In the genomic region with DNA sequence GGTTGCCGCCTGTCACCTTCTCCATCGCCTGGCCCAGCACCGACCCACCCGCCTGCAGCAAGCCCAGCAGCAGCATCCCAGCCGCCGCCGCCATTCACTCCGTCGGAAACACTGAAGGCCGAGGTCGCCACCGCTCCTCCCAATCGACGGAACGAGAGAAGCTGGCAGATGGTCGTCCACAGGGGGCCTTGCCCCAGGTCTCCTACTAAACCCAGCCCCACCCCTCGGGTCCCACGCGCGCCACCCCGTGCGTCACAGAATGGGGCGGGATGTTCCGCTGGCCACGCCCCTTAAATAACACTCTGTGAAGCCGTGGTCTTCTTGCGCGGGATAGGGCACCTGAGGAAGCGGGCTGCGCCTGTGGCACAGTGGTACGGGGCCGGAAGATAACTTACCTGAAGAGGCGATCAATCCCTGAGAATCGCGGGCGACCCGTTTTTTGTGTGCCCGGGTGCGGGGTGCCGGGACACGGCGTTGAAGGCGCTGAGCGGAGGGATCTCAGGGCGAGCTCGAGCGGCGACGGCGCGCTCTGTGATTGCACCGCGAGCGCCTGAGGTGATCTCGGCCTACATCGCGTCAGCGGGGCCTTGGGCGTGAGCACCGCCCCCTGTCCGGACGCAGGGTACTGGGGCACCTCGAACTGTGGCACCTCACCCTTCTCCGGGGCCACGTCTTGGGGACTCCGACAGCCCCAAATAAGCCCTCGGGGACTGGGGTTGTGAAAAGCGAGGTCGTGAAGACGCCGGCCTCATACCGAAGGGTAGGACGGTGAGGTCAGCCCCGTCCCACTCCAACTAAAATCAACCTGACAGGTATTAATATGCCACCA, we compare ENCODE assay signal across 8 cellular contexts. TPM values are rescaled to one million over a fixed set of nuclear protein-coding genes. Genes with fewer than 3 reads are reported as not detected.
A peak's percentile ranks its signal among the peaks of the same experiment; 100 is the strongest.
DNase-seq lines count a peak whose midpoint lies in the region; ATAC-seq, FAIRE-seq and TF ChIP-seq lines count a peak whose summit lies in the region.

A gene (minus strand): TSS at position 207 of the 829 bp plus-strand sequence. CDS start 113 bp downstream, at position 94.

- TF ChIP-seq CTCF in right atrium auricular region (IDR thresholded peaks at IDR 0.05) (peak in 1 of 2 donors; percentile 28), psoas muscle (IDR thresholded peaks at IDR 0.05) (no peak)

- DNase-seq in GM18507 (ENCODE audit: extremely low spot score, insufficient read length, low read depth) (peak; percentile 87), NCI-H1930 (lab: John Stamatoyannopoulos, UW) (peak; percentile 91 to 95), anterior cingulate cortex (lab: John Stamatoyannopoulos, UW) (peak; percentile 72 to 97 (median 91)), right atrium auricular region (ENCODE audit: low spot score) (peak; percentile 94), psoas muscle (peak; percentile 92 to 93)

- H3K27ac ChIP-seq in right atrium auricular region, result peak within 1 kb of the TSS; percentile 95 to 97
- peak within 1 kb of the TSS; percentile 84 for H3K27ac ChIP-seq in psoas muscle
- H3K27ac ChIP-seq in urinary bladder (ENCODE audit: low read depth), result peak within 1 kb of the TSS; percentile 98

- H3K4me3 ChIP-seq in right atrium auricular region (peak within 1 kb of the TSS; percentile 79 to 99), psoas muscle (peak within 1 kb of the TSS; percentile 95), urinary bladder (ENCODE audit: low read depth, low read length) (peak within 1 kb of the TSS; percentile 59)

- 0 to 1% (median 1%) methylated on average over 63 to 74 of the region's 74 CpGs for WGBS in psoas muscle, 3 donors
- WGBS in urinary bladder, result under 1% methylated on average over 74 of the region's 74 CpGs

- FAIRE-seq in GM18507 (lab: Jason Lieb, UNC), result peak; percentile 80

- H3K4me1 ChIP-seq in right atrium auricular region (peaks cover 0 to 25% of the 10 kb centered on the region in 2 donors), psoas muscle (no peaks in the 10 kb centered on the region), urinary bladder (ENCODE audit: insufficient read depth) (no peaks in the 10 kb centered on the region)

- intact Hi-C loops in T-helper 2 cell treated with Interferon-gamma antibody and Interleukin-4, amounts not matched to agents 100 ng/mL and 5 ng/mL, for 36 hours (cut with micrococcal nuclease), result loop anchor here (1.0 to 10.0 kb wide), 9 partner anchors 44 to 1790 kb away; a partner anchor contains a TSS
- intact Hi-C loops in psoas muscle (cut with DNase I), result no loop called here

- H3K9me3 ChIP-seq in right atrium auricular region (no peaks in the 10 kb centered on the region), psoas muscle (no peaks in the 10 kb centered on the region)

- H3K27me3 ChIP-seq in right atrium auricular region (no peaks in the 10 kb centered on the region), psoas muscle (ENCODE audit: insufficient read depth in 3 of 3, low read length in 2 of 3) (no peaks in the 10 kb centered on the region)

- H3K36me3 ChIP-seq in right atrium auricular region, result no peaks in the 10 kb centered on the region
- H3K36me3 ChIP-seq in psoas muscle (ENCODE audit: insufficient read depth in 1 of 2, low read depth in 1 of 2), result peaks cover 0 to 5% of the 10 kb centered on the region in 2 donors
- H3K36me3 ChIP-seq in urinary bladder (ENCODE audit: insufficient read depth), result no peaks in the 10 kb centered on the region

- ATAC-seq in HG02973 (IDR thresholded peaks at IDR 0.05; ENCODE audit: unreplicated experiment) (peak; percentile 85), psoas muscle (peak; percentile 93 to 97 (median 96))

RNA-seq across cellular contexts. Expression of the gene that starts here (rescaled TPM):
- total RNA-seq in T-helper 2 cell treated with Interferon-gamma antibody and Interleukin-4, amounts not matched to agents 100 ng/mL and 5 ng/mL, for 36 hours, result 49.6 and 53.4 TPM in 2 replicates
- total RNA-seq in right atrium auricular region (10 to 100 TPM; 23.0 to 31.2 TPM), psoas muscle (10 to 100 TPM in 2 of 4 donors, 1 to 10 TPM in 2; 7.9 to 23.9 (median 12.7) TPM), urinary bladder (124 TPM)
- polyA plus RNA-seq in psoas muscle (1 to 10 TPM; 4.2 to 4.9 (median 4.4) TPM), urinary bladder (19.1 TPM)

Comparison
In these comparisons a context has a peak if more than half of its experiments do, and no peak if none do; other contexts are left out.
1. Peak in every context shown above with its lines: DNase-seq, ATAC-seq, H3K4me3 ChIP-seq and H3K27ac ChIP-seq.